ENCODE assay signal across 2 cellular contexts in genomic region chr21:40800126-40800525, GRCh38.
TF ChIP-seq lines count a peak whose summit lies in the region.

No MANE protein-coding gene starts in this region.

TF ChIP-seq in HEK293, 187 proteins besides CTCF, POLR2A, EP300 and RAD21:
- TF ChIP-seq ZNF707 (tag by site-specific recombination; IDR thresholded peaks at IDR 0.05) (peak; percentile 94), SETDB1 (IDR thresholded peaks at IDR 0.05; ENCODE audit: insufficient read length, low read length) (peak; percentile 64), ZNF747 (tag by site-specific recombination; IDR thresholded peaks at IDR 0.05) (no peak)

TF ChIP-seq in K562, 482 proteins besides CTCF, POLR2A, EP300 and RAD21:
- TF ChIP-seq ZNF707 (CRISPR knock-in tag; conservative IDR thresholded peaks at IDR 0.05) (peak; percentile 96), ARHGAP35 (IDR thresholded peaks at IDR 0.05; ENCODE audit: partially characterized antibody) (no peak)
